In genomic region chr1:22203335-22203734, GRCh38 we compare ENCODE assay signal across 1 cellular context.
TF ChIP-seq lines count a peak whose summit lies in the region.

No MANE protein-coding gene starts in this region.

TF ChIP-seq in GM12878, 131 proteins besides CTCF, POLR2A, EP300 and RAD21 (continued from another document):
- TF ChIP-seq SMC3 (IDR thresholded peaks at IDR 0.05; ENCODE audit: borderline replicate concordance, low read length): no peak
- TF ChIP-seq YY1 (IDR thresholded peaks at IDR 0.05; ENCODE audit: low read depth, low read length): 0 out of 2 replicates have a peak, but pooled peaks have one; percentile 37
- no peak for TF ChIP-seq KLF5 (IDR thresholded peaks at IDR 0.05; ENCODE audit: partially characterized antibody)
- no peak for TF ChIP-seq MTA3 (IDR thresholded peaks at IDR 0.05; ENCODE audit: borderline replicate concordance, low read length)
- no peak for TF ChIP-seq SKIL (IDR thresholded peaks at IDR 0.05; ENCODE audit: low read depth, poor library complexity, severe bottlenecking)
